Comparison of ENCODE assay signal across 14 cellular contexts in the genomic region with DNA sequence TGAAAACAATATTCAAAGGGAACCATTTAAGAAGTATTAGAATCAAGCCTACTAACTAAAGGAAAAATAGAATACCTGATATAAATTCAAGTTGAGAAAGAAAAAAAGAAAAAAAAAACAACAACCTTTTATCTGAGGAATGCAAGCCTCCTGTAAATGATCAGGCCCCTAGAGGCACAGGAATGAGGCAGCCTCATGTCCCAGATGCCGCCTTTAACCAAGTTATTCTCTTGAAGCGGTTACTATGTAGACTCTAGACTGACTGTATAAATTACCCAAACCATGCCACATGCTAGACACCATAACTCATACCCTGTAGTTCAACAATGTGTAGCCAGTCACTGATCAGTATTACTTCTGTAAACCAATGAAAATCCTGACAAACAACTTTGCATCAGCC.
DNase-seq lines count a peak whose midpoint lies in the region; ATAC-seq, FAIRE-seq and TF ChIP-seq lines count a peak whose summit lies in the region.
"Had no signal": no experiment of that assay in that cellular context is flagged by ENCODE, and none has a peak within 500 bp of the region (broad histone marks: within the 10 kb centered on the region; RNA-seq: fewer than 3 reads in every experiment).

No MANE protein-coding gene starts in this region.

- peak; percentile 41 for FAIRE-seq in pancreas (lab: Jason Lieb, UNC)
- FAIRE-seq: H54 had no signal

- H3K9me3 ChIP-seq in endodermal cell (ENCODE audit: control insufficient read depth, low read length) = no peaks in the 10 kb centered on the region
- no peaks in the 10 kb centered on the region for H3K9me3 ChIP-seq in pancreas
- no peaks in the 10 kb centered on the region for H3K9me3 ChIP-seq in colonic mucosa
- H3K9me3 ChIP-seq: BLaER1 treated with 17β-estradiol and CSF1 and Interleukin-3, amounts not matched to agents 10 nM and 100 nM had no signal

- peaks cover 6% of the 10 kb centered on the region for H3K27me3 Mint-ChIP-seq in GM23338 (ENCODE audit: insufficient read depth, low read depth, poor library complexity)
- H3K27me3 Mint-ChIP-seq in endodermal cell (ENCODE audit: insufficient read depth) = no peaks in the 10 kb centered on the region
- H3K27me3 Mint-ChIP-seq: B cell had no signal

- DNase-seq in DMS 273 treated with DMSO at 0.1 percent for 48 hours (lab: John Stamatoyannopoulos, UW) = peak; percentile 32
- DNase-seq in GM23338 (ENCODE audit: low spot score) = peak; percentile 28
- no peak for DNase-seq in endodermal cell
- no peak for DNase-seq in pancreas
- DNase-seq in NCI-H1105 treated with DMSO at 0.1 percent for 48 hours (lab: John Stamatoyannopoulos, UW) = no peak
- DNase-seq in activated naive CD4-positive, alpha-beta T cell treated with anti-CD3 and anti-CD28 coated beads, Interleukin-2, amount 50 U/mL, for 72 hours (ENCODE audit: low spot score in 2 of 2) = no peak
- no peak for DNase-seq in colonic mucosa
- DNase-seq: Calu3; CD8-positive, alpha-beta T cell; GF-D8; HCEC 1CT had no signal

- H3K79me2 ChIP-seq in GM23338 (replicated peaks; ENCODE audit: insufficient read depth) = no peaks in the 10 kb centered on the region

- H3K9me2 ChIP-seq in GM23338 (ENCODE audit: insufficient read depth) = no peaks in the 10 kb centered on the region

- intact Hi-C loops in pancreas (cut with DNase I) = no loop called here
- intact Hi-C loops in colonic mucosa (cut with DNase I) = no loop called here

- H3K36me3 ChIP-seq in GM23338 (ENCODE audit: insufficient read depth) (no peaks in the 10 kb centered on the region), endodermal cell (ENCODE audit: control insufficient read depth, insufficient read depth, low read length) (no peaks in the 10 kb centered on the region), pancreas (no peaks in the 10 kb centered on the region), colonic mucosa (no peaks in the 10 kb centered on the region)
- H3K36me3 ChIP-seq: BLaER1 treated with 17β-estradiol and CSF1 and Interleukin-3, amounts not matched to agents 10 nM and 100 nM had no signal

- H4K20me1 ChIP-seq in GM23338 (replicated peaks; ENCODE audit: insufficient read depth) = no peaks in the 10 kb centered on the region
- H4K20me1 ChIP-seq: BLaER1 treated with 17β-estradiol and CSF1 and Interleukin-3, amounts not matched to agents 10 nM and 100 nM had no signal

- H3K27ac ChIP-seq in GM23338 (ENCODE audit: low read depth) = no peak overlapping the region
- H3K27ac ChIP-seq in endodermal cell (ENCODE audit: low read depth, low read length) = no peak overlapping the region
- H3K27ac ChIP-seq in pancreas = no peak overlapping the region
- H3K27ac ChIP-seq in colonic mucosa = no peak overlapping the region
- H3K27ac ChIP-seq: BLaER1 treated with 17β-estradiol and CSF1 and Interleukin-3, amounts not matched to agents 10 nM and 100 nM had no signal

- TF ChIP-seq CTCF in GM23338 (conservative IDR thresholded peaks at IDR 0.05; ENCODE audit: low read depth in 2 of 2) (no peak), endodermal cell (conservative IDR thresholded peaks at IDR 0.05) (peak; percentile 36), pancreas (IDR thresholded peaks at IDR 0.05) (no peak), colonic mucosa (IDR thresholded peaks at IDR 0.05) (no peak)

- H3K9ac ChIP-seq in endodermal cell (ENCODE audit: extremely low read depth, low read length, poor library complexity, severe bottlenecking) (no peak overlapping the region), colonic mucosa (ENCODE audit: low read depth in 2 of 2, low read length in 2 of 2) (no peak overlapping the region)
- H3K9ac ChIP-seq: BLaER1 treated with 17β-estradiol and CSF1 and Interleukin-3, amounts not matched to agents 10 nM and 100 nM had no signal

- no peak overlapping the region for H2AFZ ChIP-seq in GM23338

- 89 to 100% methylated on average over 2 of the region's 2 CpGs for WGBS in endodermal cell (ENCODE audit: insufficient coverage in 1 of 2, insufficient read length in 1 of 2), 2 experiments
- 70 to 81% methylated on average over 2 of the region's 2 CpGs for WGBS in pancreas, 2 donors

- ATAC-seq in GM23338 (peak; percentile 61; the same call in 2 of the 3 replicates), pancreas (no peak)
- no peak for ATAC-seq in activated naive CD4-positive, alpha-beta T cell treated with anti-CD3 and anti-CD28 coated beads, Interleukin-2, amount 50 U/mL, for 72 hours
- ATAC-seq: CD8-positive, alpha-beta T cell had no signal

- no peak overlapping the region for H3K4me3 Mint-ChIP-seq in GM23338
- no peak overlapping the region for H3K4me3 Mint-ChIP-seq in endodermal cell
- H3K4me3 Mint-ChIP-seq: B cell; CD8-positive, alpha-beta T cell had no signal

- H3K36me3 Mint-ChIP-seq in GM23338 (ENCODE audit: low read depth) (no peaks in the 10 kb centered on the region), endodermal cell (ENCODE audit: low read depth) (peaks cover 3% of the 10 kb centered on the region)
- no peaks in the 10 kb centered on the region for H3K36me3 Mint-ChIP-seq in activated naive CD4-positive, alpha-beta T cell treated with anti-CD3 and anti-CD28 coated beads, Interleukin-2, amount 50 U/mL, for 72 hours
- H3K36me3 Mint-ChIP-seq: CD8-positive, alpha-beta T cell had no signal

- H3K9me3 Mint-ChIP-seq in GM23338 (no peaks in the 10 kb centered on the region), endodermal cell (no peaks in the 10 kb centered on the region)
- peaks cover 0 to 9% of the 10 kb centered on the region in 2 donors for H3K9me3 Mint-ChIP-seq in activated naive CD4-positive, alpha-beta T cell treated with anti-CD3 and anti-CD28 coated beads, Interleukin-2, amount 50 U/mL, for 72 hours

- H3F3A ChIP-seq in GM23338 (replicated peaks; ENCODE audit: low read depth) = no peaks in the 10 kb centered on the region

- H3K27ac Mint-ChIP-seq in GM23338 (no peak overlapping the region), endodermal cell (peak overlapping the region; percentile 94)
- no peak overlapping the region for H3K27ac Mint-ChIP-seq in activated naive CD4-positive, alpha-beta T cell treated with anti-CD3 and anti-CD28 coated beads, Interleukin-2, amount 50 U/mL, for 72 hours
- H3K27ac Mint-ChIP-seq: B cell; CD8-positive, alpha-beta T cell had no signal

- no peak overlapping the region for H3K4me3 ChIP-seq in GM23338
- H3K4me3 ChIP-seq in endodermal cell (ENCODE audit: low read length) = no peak overlapping the region
- H3K4me3 ChIP-seq in pancreas = no peak overlapping the region
- H3K4me3 ChIP-seq in colonic mucosa = no peak overlapping the region
- H3K4me3 ChIP-seq: BLaER1 treated with 17β-estradiol and CSF1 and Interleukin-3, amounts not matched to agents 10 nM and 100 nM had no signal

- no peak overlapping the region for H3K4me2 ChIP-seq in GM23338
- H3K4me2 ChIP-seq: BLaER1 treated with 17β-estradiol and CSF1 and Interleukin-3, amounts not matched to agents 10 nM and 100 nM had no signal

- H3K4me1 Mint-ChIP-seq in GM23338 (no peaks in the 10 kb centered on the region), endodermal cell (peaks cover 8% of the 10 kb centered on the region)
- H3K4me1 Mint-ChIP-seq: B cell had no signal

- H3K4me1 ChIP-seq in GM23338 (ENCODE audit: insufficient read depth) (0 out of 2 replicates have a peak, but pooled peaks cover 2% of the 10 kb centered on the region), endodermal cell (ENCODE audit: control insufficient read depth, insufficient read depth, low read length) (no peaks in the 10 kb centered on the region), pancreas (no peaks in the 10 kb centered on the region), colonic mucosa (no peaks in the 10 kb centered on the region)
- H3K4me1 ChIP-seq: BLaER1 treated with 17β-estradiol and CSF1 and Interleukin-3, amounts not matched to agents 10 nM and 100 nM had no signal

- H3K27me3 ChIP-seq in GM23338 (ENCODE audit: insufficient read depth) (no peaks in the 10 kb centered on the region), endodermal cell (ENCODE audit: control insufficient read depth, insufficient read depth, low read length, poor library complexity, severe bottlenecking) (no peaks in the 10 kb centered on the region), pancreas (no peaks in the 10 kb centered on the region), colonic mucosa (no peaks in the 10 kb centered on the region)
- H3K27me3 ChIP-seq: BLaER1 treated with 17β-estradiol and CSF1 and Interleukin-3, amounts not matched to agents 10 nM and 100 nM had no signal

TF ChIP-seq in GM23338, 12 proteins besides CTCF, POLR2A, EP300 and RAD21:
- TF ChIP-seq STAT1 (IDR thresholded peaks at IDR 0.05; ENCODE audit: unreplicated experiment) (no peak), JUNB (IDR thresholded peaks at IDR 0.05; ENCODE audit: unreplicated experiment) (no peak), CREB1 (CRISPR knock-in tag; IDR thresholded peaks at IDR 0.05; ENCODE audit: low read depth) (no peak)
- TF ChIP-seq, protein P1, sequence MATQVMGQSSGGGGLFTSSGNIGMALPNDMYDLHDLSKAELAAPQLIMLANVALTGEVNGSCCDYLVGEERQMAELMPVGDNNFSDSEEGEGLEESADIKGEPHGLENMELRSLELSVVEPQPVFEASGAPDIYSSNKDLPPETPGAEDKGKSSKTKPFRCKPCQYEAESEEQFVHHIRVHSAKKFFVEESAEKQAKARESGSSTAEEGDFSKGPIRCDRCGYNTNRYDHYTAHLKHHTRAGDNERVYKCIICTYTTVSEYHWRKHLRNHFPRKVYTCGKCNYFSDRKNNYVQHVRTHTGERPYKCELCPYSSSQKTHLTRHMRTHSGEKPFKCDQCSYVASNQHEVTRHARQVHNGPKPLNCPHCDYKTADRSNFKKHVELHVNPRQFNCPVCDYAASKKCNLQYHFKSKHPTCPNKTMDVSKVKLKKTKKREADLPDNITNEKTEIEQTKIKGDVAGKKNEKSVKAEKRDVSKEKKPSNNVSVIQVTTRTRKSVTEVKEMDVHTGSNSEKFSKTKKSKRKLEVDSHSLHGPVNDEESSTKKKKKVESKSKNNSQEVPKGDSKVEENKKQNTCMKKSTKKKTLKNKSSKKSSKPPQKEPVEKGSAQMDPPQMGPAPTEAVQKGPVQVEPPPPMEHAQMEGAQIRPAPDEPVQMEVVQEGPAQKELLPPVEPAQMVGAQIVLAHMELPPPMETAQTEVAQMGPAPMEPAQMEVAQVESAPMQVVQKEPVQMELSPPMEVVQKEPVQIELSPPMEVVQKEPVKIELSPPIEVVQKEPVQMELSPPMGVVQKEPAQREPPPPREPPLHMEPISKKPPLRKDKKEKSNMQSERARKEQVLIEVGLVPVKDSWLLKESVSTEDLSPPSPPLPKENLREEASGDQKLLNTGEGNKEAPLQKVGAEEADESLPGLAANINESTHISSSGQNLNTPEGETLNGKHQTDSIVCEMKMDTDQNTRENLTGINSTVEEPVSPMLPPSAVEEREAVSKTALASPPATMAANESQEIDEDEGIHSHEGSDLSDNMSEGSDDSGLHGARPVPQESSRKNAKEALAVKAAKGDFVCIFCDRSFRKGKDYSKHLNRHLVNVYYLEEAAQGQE (IDR thresholded peaks at IDR 0.05; ENCODE audit: unreplicated experiment) = no peak

Comparison
In these comparisons a context has a peak if more than half of its experiments do, and no peak if none do; other contexts are left out.
1. DNase-seq: peak in DMS 273 treated with DMSO at 0.1 percent for 48 hours (single experiment) and GM23338 (single experiment); none in endodermal cell (single experiment), pancreas (0 of 6), NCI-H1105 treated with DMSO at 0.1 percent for 48 hours (single experiment), activated naive CD4-positive, alpha-beta T cell treated with anti-CD3 and anti-CD28 coated beads, Interleukin-2, amount 50 U/mL, for 72 hours (0 of 2) and colonic mucosa (single experiment).